Comparison of ENCODE assay signal across 8 cellular contexts in the genomic region with DNA sequence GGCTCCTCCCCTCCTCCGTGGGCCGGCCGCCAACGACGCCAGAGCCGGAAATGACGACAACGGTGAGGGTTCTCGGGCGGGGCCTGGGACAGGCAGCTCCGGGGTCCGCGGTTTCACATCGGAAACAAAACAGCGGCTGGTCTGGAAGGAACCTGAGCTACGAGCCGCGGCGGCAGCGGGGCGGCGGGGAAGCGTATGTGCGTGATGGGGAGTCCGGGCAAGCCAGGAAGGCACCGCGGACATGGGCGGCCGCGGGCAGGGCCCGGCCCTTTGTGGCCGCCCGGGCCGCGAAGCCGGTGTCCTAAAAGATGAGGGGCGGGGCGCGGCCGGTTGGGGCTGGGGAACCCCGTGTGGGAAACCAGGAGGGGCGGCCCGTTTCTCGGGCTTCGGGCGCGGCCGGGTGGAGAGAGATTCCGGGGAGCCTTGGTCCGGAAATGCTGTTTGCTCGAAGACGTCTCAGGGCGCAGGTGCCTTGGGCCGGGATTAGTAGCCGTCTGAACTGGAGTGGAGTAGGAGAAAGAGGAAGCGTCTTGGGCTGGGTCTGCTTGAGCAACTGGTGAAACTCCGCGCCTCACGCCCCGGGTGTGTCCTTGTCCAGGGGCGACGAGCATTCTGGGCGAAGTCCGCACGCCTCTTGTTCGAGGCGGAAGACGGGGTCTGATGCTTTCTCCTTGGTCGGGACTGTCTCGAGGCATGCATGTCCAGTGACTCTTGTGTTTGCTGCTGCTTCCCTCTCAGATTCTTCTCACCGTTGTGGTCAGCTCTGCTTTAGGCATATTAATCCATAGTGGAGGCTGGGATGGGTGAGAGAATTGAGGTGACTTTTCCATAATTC. TPM values are rescaled to one million over a fixed set of nuclear protein-coding genes. Genes with fewer than 3 reads are reported as not detected.
DNase-seq lines count a peak whose midpoint lies in the region; ATAC-seq, FAIRE-seq and TF ChIP-seq lines count a peak whose summit lies in the region.

Gene PSEN1, plus strand, starts transcription at position 121 of the 835 bp plus-strand sequence. CDS start 11,513 bp downstream, outside the sequence.

- H3K9me3 ChIP-seq in keratinocyte (ENCODE audit: control insufficient read depth, low read depth, low read length): no peaks in the 10 kb centered on the region

- ATAC-seq in GM19043 (IDR thresholded peaks at IDR 0.05; ENCODE audit: low read depth, unreplicated experiment) (peak; percentile 81), HG03354 (IDR thresholded peaks at IDR 0.05; ENCODE audit: poor library complexity, severe bottlenecking, unreplicated experiment) (peak; percentile 95)

- TF ChIP-seq CTCF in keratinocyte (optimal IDR thresholded peaks at IDR 0.05 in 1 of 3, IDR thresholded peaks at IDR 0.05 in 1 of 3, conservative IDR thresholded peaks at IDR 0.05 in 1 of 3; ENCODE audit: extremely low read depth in 1 of 3, insufficient read depth in 2 of 3, low read length in 3 of 3): no peak

- H3K4me2 ChIP-seq in keratinocyte (ENCODE audit: control insufficient read depth, extremely low read depth, insufficient read depth, low read depth, low read length): peak within 1 kb of the TSS; percentile 96

- H3K27ac ChIP-seq in keratinocyte (ENCODE audit: control insufficient read depth, insufficient read depth, low read length): peak within 1 kb of the TSS; percentile 92

- DNase-seq in AG20443 (ENCODE audit: low spot score) (peak; percentile 99), NCI-H510A (lab: John Stamatoyannopoulos, UW) (peak; percentile 83), cerebellar nuclear complex (lab: John Stamatoyannopoulos, UW) (peak; percentile 78 to 88), keratinocyte (ENCODE audit: low read depth, low spot score) (peak; percentile 30)
- DNase-seq in activated CD4-positive, alpha-beta T cell treated with anti-CD3 and anti-CD28 coated beads for 1 hour: peak; percentile 99
- DNase-seq in stimulated activated CD4-positive, alpha-beta T cell treated with anti-CD3 and anti-CD28 coated beads, Interleukin-12 subunit alpha, Interleukin-12 subunit beta, amount 100 ng/mL, for 48 hours (ENCODE audit: low read depth in 2 of 3, low spot score in 1 of 3): peak; percentile 92 to 99 (median 98)

- H3K79me2 ChIP-seq in keratinocyte (ENCODE audit: control insufficient read depth, insufficient read depth, low read length): peaks cover 43% of the 10 kb centered on the region

- peaks cover 0 to 2% of the 10 kb centered on the region in 2 experiments for H3K36me3 ChIP-seq in keratinocyte (ENCODE audit: control insufficient read depth in 2 of 2, extremely low read depth in 1 of 2, insufficient read depth in 2 of 2, low read length in 2 of 2)

- H3K9ac ChIP-seq in keratinocyte (ENCODE audit: control insufficient read depth, extremely low read depth, insufficient read depth, low read length): peak within 1 kb of the TSS; percentile 95

- dilution Hi-C loops in keratinocyte (cut with MboI; ENCODE audit: extremely low pct_ligation_motif_present, low sequenced_read_pairs): no loop called here

- H4K20me1 ChIP-seq in keratinocyte (ENCODE audit: control insufficient read depth, extremely low read depth, insufficient read depth, low read length): no peaks in the 10 kb centered on the region

- peak within 1 kb of the TSS; percentile 87 to 95 (median 90) for H3K4me3 ChIP-seq in keratinocyte (ENCODE audit: control insufficient read depth in 2 of 3, extremely low read depth in 1 of 3, insufficient read depth in 2 of 3, low read depth in 1 of 3, low read length in 3 of 3)

- H2AFZ ChIP-seq in keratinocyte (ENCODE audit: control insufficient read depth, low read length): peak within 1 kb of the TSS; percentile 89

- no peak for FAIRE-seq in keratinocyte (lab: Jason Lieb, UNC)

- H3K9me1 ChIP-seq in keratinocyte (ENCODE audit: control insufficient read depth, extremely low read depth, insufficient read depth, low read length): no peaks in the 10 kb centered on the region

- H3K4me1 ChIP-seq in keratinocyte (ENCODE audit: control insufficient read depth, extremely low read depth, insufficient read depth, low read length): peaks cover 8% of the 10 kb centered on the region

- no peaks in the 10 kb centered on the region for H3K27me3 ChIP-seq in keratinocyte (ENCODE audit: control insufficient read depth, extremely low read depth, insufficient read depth, low read length)

RNA-seq across cellular contexts. Expression of gene PSEN1, which starts in this region (rescaled TPM):
- polyA plus RNA-seq in keratinocyte: 19.2 to 32.6 TPM (median 31.6 TPM) in 3 replicates
- 54.6 TPM for polyA plus RNA-seq in keratinocyte (2011; ENCODE audit: low read depth)
- 17.0 and 20.0 TPM in 2 replicates for polyA plus RNA-seq in keratinocyte (2011; cell fraction: cytosol; rRNA removed)
- polyA plus RNA-seq in keratinocyte (2011; cell fraction: nucleus; rRNA removed): 75.4 and 75.9 TPM in 2 replicates
- 47.5 and 48.6 TPM in 2 replicates for polyA plus RNA-seq in keratinocyte (2012; ENCODE audit: low replicate concordance)
- polyA minus RNA-seq in keratinocyte: 68.5 to 77.4 TPM (median 69.1 TPM) in 3 replicates
- polyA minus RNA-seq in keratinocyte (2011; cell fraction: cytosol; rRNA and poly(A)+ RNA removed): 36.1 TPM
- 36.1 and 118 TPM in 2 replicates for polyA minus RNA-seq in keratinocyte (2011; cell fraction: nucleus; rRNA and poly(A)+ RNA removed)

Comparison
In these comparisons a context has a peak if more than half of its experiments do, and no peak if none do; other contexts are left out.
1. Peak in every context shown above with its lines: DNase-seq, ATAC-seq, H3K4me3 ChIP-seq and H3K27ac ChIP-seq.
2. DNase-seq: peak in every context shown above with its lines; median percentile 99 in AG20443; 99 in activated CD4-positive, alpha-beta T cell treated with anti-CD3 and anti-CD28 coated beads for 1 hour; 98 in stimulated activated CD4-positive, alpha-beta T cell treated with anti-CD3 and anti-CD28 coated beads, Interleukin-12 subunit alpha, Interleukin-12 subunit beta, amount 100 ng/mL, for 48 hours; 83 in NCI-H510A; 83 in cerebellar nuclear complex; 30 in keratinocyte.